8 cellular contexts compared by ENCODE assay signal in the genomic region with DNA sequence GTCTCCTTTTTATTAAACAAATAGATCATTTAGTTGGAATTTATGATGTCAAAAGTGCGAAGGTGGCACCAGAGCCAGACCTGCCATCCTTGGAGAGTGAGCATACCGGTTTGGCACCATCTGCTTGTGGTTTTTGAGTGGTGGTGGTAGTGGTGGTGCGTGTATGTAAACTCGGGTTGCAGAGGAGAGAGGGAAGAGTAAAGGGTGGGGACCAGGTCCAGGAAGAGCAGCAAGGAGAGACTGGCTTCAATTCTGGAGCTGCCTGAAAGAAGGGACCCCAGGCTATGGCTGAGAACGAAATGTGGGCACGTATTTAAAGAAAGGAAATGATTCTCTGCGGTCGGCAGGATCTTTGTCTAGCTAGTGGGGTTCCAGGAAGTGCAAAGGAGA. TPM values are rescaled to one million over a fixed set of nuclear protein-coding genes. Genes with fewer than 3 reads are reported as not detected.
A peak's percentile ranks its signal among the peaks of the same experiment; 100 is the strongest.
DNase-seq lines count a peak whose midpoint lies in the region; ATAC-seq and TF ChIP-seq lines count a peak whose summit lies in the region.

No MANE protein-coding gene starts in this region.

- ATAC-seq in SK-N-SH treated with all-trans-retinoic acid at 6 μM for 48 hours: 0 out of 3 replicates have a peak, but pooled peaks have one; percentile 15
- ATAC-seq in HG02763 (IDR thresholded peaks at IDR 0.05; ENCODE audit: unreplicated experiment): no peak

- no peaks in the 10 kb centered on the region for H3K36me3 Mint-ChIP-seq in immature natural killer cell

- peak overlapping the region; percentile 87 to 97 (median 92) for H3K4me3 Mint-ChIP-seq in immature natural killer cell

- DNase-seq in ACHN: peak; percentile 24
- DNase-seq in HPDE6-E6E7 (ENCODE audit: extremely low spot score): peak; percentile 53
- DNase-seq in immature natural killer cell: peak in 1 of 3 donors; percentile 13
- DNase-seq in COLO829 (ENCODE audit: low spot score): no peak
- DNase-seq in NCI-H446 treated with DMSO at 0.1 percent for 48 hours (lab: John Stamatoyannopoulos, UW): no peak
- no peak for DNase-seq in activated CD4-positive, alpha-beta T cell treated with anti-CD3 and anti-CD28 coated beads, Interleukin-2, amount 50 U/mL, for 4 hours

- H3K27me3 Mint-ChIP-seq in immature natural killer cell (ENCODE audit: low read depth in 3 of 3): peaks cover under 1 to 6% (median 4%) of the 10 kb centered on the region in 3 donors

- peaks cover 25 to 27% of the 10 kb centered on the region in 2 donors for H3K4me1 Mint-ChIP-seq in immature natural killer cell

- peak overlapping the region in 5 of 6 donors; percentile 53 to 88 (median 73) for H3K27ac Mint-ChIP-seq in immature natural killer cell

- H3K9me3 Mint-ChIP-seq in immature natural killer cell: peaks cover 0 to 1% (median 0%) of the 10 kb centered on the region in 6 donors

- in situ Hi-C loops in ACHN (cut with HindIII; ENCODE audit: low pct_ligation_motif_present, low pct_unique_long_range_greater_than_20kb, low sequenced_read_pairs): no loop called here

TF ChIP-seq in SK-N-SH treated with all-trans-retinoic acid at 6 μM for 48 hours, 23 proteins besides CTCF, POLR2A, EP300 and RAD21:
- TF ChIP-seq, protein P1, sequence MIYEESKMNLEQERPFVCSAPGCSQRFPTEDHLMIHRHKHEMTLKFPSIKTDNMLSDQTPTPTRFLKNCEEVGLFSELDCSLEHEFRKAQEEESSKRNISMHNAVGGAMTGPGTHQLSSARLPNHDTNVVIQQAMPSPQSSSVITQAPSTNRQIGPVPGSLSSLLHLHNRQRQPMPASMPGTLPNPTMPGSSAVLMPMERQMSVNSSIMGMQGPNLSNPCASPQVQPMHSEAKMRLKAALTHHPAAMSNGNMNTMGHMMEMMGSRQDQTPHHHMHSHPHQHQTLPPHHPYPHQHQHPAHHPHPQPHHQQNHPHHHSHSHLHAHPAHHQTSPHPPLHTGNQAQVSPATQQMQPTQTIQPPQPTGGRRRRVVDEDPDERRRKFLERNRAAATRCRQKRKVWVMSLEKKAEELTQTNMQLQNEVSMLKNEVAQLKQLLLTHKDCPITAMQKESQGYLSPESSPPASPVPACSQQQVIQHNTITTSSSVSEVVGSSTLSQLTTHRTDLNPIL (CRISPR knock-in tag; IDR thresholded peaks at IDR 0.05; ENCODE audit: low read depth): no peak
- no peak for TF ChIP-seq ESRRG (CRISPR knock-in tag; IDR thresholded peaks at IDR 0.05)
- TF ChIP-seq, protein P2, sequence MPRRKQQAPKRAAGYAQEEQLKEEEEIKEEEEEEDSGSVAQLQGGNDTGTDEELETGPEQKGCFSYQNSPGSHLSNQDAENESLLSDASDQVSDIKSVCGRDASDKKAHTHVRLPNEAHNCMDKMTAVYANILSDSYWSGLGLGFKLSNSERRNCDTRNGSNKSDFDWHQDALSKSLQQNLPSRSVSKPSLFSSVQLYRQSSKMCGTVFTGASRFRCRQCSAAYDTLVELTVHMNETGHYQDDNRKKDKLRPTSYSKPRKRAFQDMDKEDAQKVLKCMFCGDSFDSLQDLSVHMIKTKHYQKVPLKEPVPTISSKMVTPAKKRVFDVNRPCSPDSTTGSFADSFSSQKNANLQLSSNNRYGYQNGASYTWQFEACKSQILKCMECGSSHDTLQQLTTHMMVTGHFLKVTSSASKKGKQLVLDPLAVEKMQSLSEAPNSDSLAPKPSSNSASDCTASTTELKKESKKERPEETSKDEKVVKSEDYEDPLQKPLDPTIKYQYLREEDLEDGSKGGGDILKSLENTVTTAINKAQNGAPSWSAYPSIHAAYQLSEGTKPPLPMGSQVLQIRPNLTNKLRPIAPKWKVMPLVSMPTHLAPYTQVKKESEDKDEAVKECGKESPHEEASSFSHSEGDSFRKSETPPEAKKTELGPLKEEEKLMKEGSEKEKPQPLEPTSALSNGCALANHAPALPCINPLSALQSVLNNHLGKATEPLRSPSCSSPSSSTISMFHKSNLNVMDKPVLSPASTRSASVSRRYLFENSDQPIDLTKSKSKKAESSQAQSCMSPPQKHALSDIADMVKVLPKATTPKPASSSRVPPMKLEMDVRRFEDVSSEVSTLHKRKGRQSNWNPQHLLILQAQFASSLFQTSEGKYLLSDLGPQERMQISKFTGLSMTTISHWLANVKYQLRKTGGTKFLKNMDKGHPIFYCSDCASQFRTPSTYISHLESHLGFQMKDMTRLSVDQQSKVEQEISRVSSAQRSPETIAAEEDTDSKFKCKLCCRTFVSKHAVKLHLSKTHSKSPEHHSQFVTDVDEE (CRISPR knock-in tag; IDR thresholded peaks at IDR 0.05): no peak
- no peak for TF ChIP-seq BACH2 (CRISPR knock-in tag; IDR thresholded peaks at IDR 0.05; ENCODE audit: borderline replicate concordance)
- TF ChIP-seq, protein P3, sequence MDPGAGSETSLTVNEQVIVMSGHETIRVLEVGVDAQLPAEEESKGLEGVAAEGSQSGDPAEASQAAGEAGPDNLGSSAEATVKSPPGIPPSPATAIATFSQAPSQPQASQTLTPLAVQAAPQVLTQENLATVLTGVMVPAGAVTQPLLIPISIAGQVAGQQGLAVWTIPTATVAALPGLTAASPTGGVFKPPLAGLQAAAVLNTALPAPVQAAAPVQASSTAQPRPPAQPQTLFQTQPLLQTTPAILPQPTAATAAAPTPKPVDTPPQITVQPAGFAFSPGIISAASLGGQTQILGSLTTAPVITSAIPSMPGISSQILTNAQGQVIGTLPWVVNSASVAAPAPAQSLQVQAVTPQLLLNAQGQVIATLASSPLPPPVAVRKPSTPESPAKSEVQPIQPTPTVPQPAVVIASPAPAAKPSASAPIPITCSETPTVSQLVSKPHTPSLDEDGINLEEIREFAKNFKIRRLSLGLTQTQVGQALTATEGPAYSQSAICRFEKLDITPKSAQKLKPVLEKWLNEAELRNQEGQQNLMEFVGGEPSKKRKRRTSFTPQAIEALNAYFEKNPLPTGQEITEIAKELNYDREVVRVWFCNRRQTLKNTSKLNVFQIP (CRISPR knock-in tag; IDR thresholded peaks at IDR 0.05; ENCODE audit: borderline replicate concordance, low read depth): no peak
- TF ChIP-seq ARNTL (CRISPR knock-in tag; IDR thresholded peaks at IDR 0.05; ENCODE audit: borderline replicate concordance, low read depth): no peak
- TF ChIP-seq ZFP30 (CRISPR knock-in tag; IDR thresholded peaks at IDR 0.05): no peak
- TF ChIP-seq, protein P4, sequence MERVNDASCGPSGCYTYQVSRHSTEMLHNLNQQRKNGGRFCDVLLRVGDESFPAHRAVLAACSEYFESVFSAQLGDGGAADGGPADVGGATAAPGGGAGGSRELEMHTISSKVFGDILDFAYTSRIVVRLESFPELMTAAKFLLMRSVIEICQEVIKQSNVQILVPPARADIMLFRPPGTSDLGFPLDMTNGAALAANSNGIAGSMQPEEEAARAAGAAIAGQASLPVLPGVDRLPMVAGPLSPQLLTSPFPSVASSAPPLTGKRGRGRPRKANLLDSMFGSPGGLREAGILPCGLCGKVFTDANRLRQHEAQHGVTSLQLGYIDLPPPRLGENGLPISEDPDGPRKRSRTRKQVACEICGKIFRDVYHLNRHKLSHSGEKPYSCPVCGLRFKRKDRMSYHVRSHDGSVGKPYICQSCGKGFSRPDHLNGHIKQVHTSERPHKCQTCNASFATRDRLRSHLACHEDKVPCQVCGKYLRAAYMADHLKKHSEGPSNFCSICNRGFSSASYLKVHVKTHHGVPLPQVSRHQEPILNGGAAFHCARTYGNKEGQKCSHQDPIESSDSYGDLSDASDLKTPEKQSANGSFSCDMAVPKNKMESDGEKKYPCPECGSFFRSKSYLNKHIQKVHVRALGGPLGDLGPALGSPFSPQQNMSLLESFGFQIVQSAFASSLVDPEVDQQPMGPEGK (CRISPR knock-in tag; IDR thresholded peaks at IDR 0.05; ENCODE audit: borderline replicate concordance): no peak
- no peak for TF ChIP-seq CSDC2 (CRISPR knock-in tag; IDR thresholded peaks at IDR 0.05)
- no peak for TF ChIP-seq TOX (CRISPR knock-in tag; IDR thresholded peaks at IDR 0.05; ENCODE audit: borderline replicate concordance)
- TF ChIP-seq ZFP3 (CRISPR knock-in tag; IDR thresholded peaks at IDR 0.05): no peak

RNA-seq across cellular contexts. Expression of a gene that starts 0.5 kb away (rescaled TPM):
- under 1 TPM; 0.09 to 0.27 (median 0.17) TPM for polyA plus RNA-seq in immature natural killer cell

Comparison
In these comparisons a context has a peak if more than half of its experiments do, and no peak if none do; other contexts are left out.
1. DNase-seq: peak in ACHN (single experiment) and HPDE6-E6E7 (single experiment); none in COLO829 (single experiment), NCI-H446 treated with DMSO at 0.1 percent for 48 hours (single experiment) and activated CD4-positive, alpha-beta T cell treated with anti-CD3 and anti-CD28 coated beads, Interleukin-2, amount 50 U/mL, for 4 hours (0 of 2).